Comparison of ENCODE assay signal across 17 cellular contexts in genomic region chr20:50784464-50784863, GRCh38. TPM values are rescaled to one million over a fixed set of nuclear protein-coding genes. Genes with fewer than 3 reads are reported as not detected.
DNase-seq lines count a peak whose midpoint lies in the region; ATAC-seq, FAIRE-seq and TF ChIP-seq lines count a peak whose summit lies in the region.
"Had no signal": no experiment of that assay in that cellular context is flagged by ENCODE, and none has a peak within 500 bp of the region (broad histone marks: within the 10 kb centered on the region; RNA-seq: fewer than 3 reads in every experiment).

No MANE protein-coding gene starts in this region.

- CTCF ChIA-PET in Panc1 (lab: Charles Lee) = no interaction called here
- CTCF ChIA-PET in K562 (lab: Yijun Ruan, JAX; ENCODE audit: low intra/inter-chr PET ratio) = no interaction called here

- H3K4me3 Mint-ChIP-seq in activated T-helper 1 cell treated with anti-CD3 and anti-CD28 coated beads, Interleukin-12 subunit alpha, Interleukin-12 subunit beta, Interleukin-2, Interleukin-4 antibody, amounts not matched to agents 30 ng/mL and 10 ng/mL and 1 ng/mL, durations not matched to agents 14 hours and 24 hours and 36 hours = no peak overlapping the region
- H3K4me3 Mint-ChIP-seq: B cell; CD4-positive, alpha-beta memory T cell; HFFc6 had no signal

- no peak for FAIRE-seq in K562 (lab: Jason Lieb, UNC)
- FAIRE-seq: GM12891, GM19239 had no signal

- POLR2A ChIA-PET in Panc1 (lab: Charles Lee) = no interaction called here
- POLR2A ChIA-PET in K562 (lab: Yijun Ruan, JAX) = interaction anchor here (0.6 to 1.0 kb wide), 4 partner anchors 33 to 1507 kb away, joined by 3 read pairs; partner anchors contain the start of gene ZNFX1

- no peaks in the 10 kb centered on the region for H3K27me3 ChIP-seq in Panc1 (ENCODE audit: control insufficient read depth, insufficient read depth, low read length)
- H3K27me3 ChIP-seq in K562 (ENCODE audit: control insufficient read depth in 2 of 2, insufficient read depth in 2 of 2, low read length in 2 of 2) = no peaks in the 10 kb centered on the region
- H3K27me3 ChIP-seq in BE2C = no peaks in the 10 kb centered on the region

- H3K4me3 ChIP-seq in Panc1 (ENCODE audit: low read depth in 2 of 2, low read length in 2 of 2) (no peak overlapping the region), K562 (no peak overlapping the region), BE2C (ENCODE audit: low read depth, low read length) (no peak overlapping the region)

- H2AFZ ChIP-seq in K562 (ENCODE audit: low read depth, low read length) = no peak overlapping the region

- ATAC-seq in Panc1 = no peak
- ATAC-seq in K562 = no peak
- ATAC-seq in HG03469 (IDR thresholded peaks at IDR 0.05; ENCODE audit: unreplicated experiment) = no peak

- DNase-seq in KBM-7 (peak; percentile 26), MV-4-11 (lab: John Stamatoyannopoulos, UW) (peak; percentile 83), Panc1 (ENCODE audit: low read depth, low spot score) (no peak), K562 (ENCODE audit: extremely low read depth in 1 of 4, low spot score in 3 of 4) (no peak), BE2C (no peak)
- DNase-seq in activated T-helper 1 cell treated with anti-CD3 and anti-CD28 coated beads, Interleukin-12 subunit alpha, Interleukin-12 subunit beta, Interleukin-2, Interleukin-4 antibody, amounts not matched to agents 30 ng/mL and 10 ng/mL and 1 ng/mL, durations not matched to agents 14 hours and 24 hours and 36 hours (ENCODE audit: low spot score) = no peak
- no peak for DNase-seq in stimulated activated CD4-positive, alpha-beta T cell treated with anti-CD3 and anti-CD28 coated beads, Interleukin-4, amount 100 ng/mL, for 4 hours
- DNase-seq: CD4-positive, alpha-beta memory T cell; DMS79; HCEC 1CT; HFFc6 had no signal

- TF ChIP-seq EP300 in K562 (IDR thresholded peaks at IDR 0.05; ENCODE audit: low read length) = no peak

- H3K27ac ChIP-seq in Panc1 (ENCODE audit: low read length) (peak overlapping the region; percentile 62; the same call in 1 of the 2 replicates), K562 (ENCODE audit: extremely low read depth, low read depth, low read length) (no peak overlapping the region)
- H3K27ac ChIP-seq: C4-2B, HL-60 had no signal

- 61% methylated on average over 4 of the region's 4 CpGs for WGBS in K562 (ENCODE audit: insufficient coverage, low coverage, missing lambda C conversion rate)

- H3K36me3 ChIP-seq in Panc1 (ENCODE audit: control insufficient read depth, insufficient read depth, low read length) = no peaks in the 10 kb centered on the region
- H3K36me3 ChIP-seq in K562 (ENCODE audit: control insufficient read depth, insufficient read depth, low read length) = no peaks in the 10 kb centered on the region
- no peaks in the 10 kb centered on the region for H3K36me3 ChIP-seq in BE2C

- H3K9ac ChIP-seq in K562 (ENCODE audit: insufficient read depth in 1 of 2, low read depth in 2 of 2, low read length in 2 of 2) = no peak overlapping the region

- H3K4me2 ChIP-seq in K562 (ENCODE audit: insufficient read depth, low read length) = no peak overlapping the region

- no peaks in the 10 kb centered on the region for H3K9me1 ChIP-seq in K562 (ENCODE audit: control insufficient read depth, insufficient read depth, low read length)

- H3K9me3 Mint-ChIP-seq in activated T-helper 1 cell treated with anti-CD3 and anti-CD28 coated beads, Interleukin-12 subunit alpha, Interleukin-12 subunit beta, Interleukin-2, Interleukin-4 antibody, amounts not matched to agents 30 ng/mL and 10 ng/mL and 1 ng/mL, durations not matched to agents 14 hours and 24 hours and 36 hours = no peaks in the 10 kb centered on the region
- H3K9me3 Mint-ChIP-seq: CD4-positive, alpha-beta memory T cell; HFFc6 had no signal

- H3K79me2 ChIP-seq in K562 (ENCODE audit: control insufficient read depth, insufficient read depth, low read length) = no peaks in the 10 kb centered on the region

- no peak overlapping the region for H3K27ac Mint-ChIP-seq in activated T-helper 1 cell treated with anti-CD3 and anti-CD28 coated beads, Interleukin-12 subunit alpha, Interleukin-12 subunit beta, Interleukin-2, Interleukin-4 antibody, amounts not matched to agents 30 ng/mL and 10 ng/mL and 1 ng/mL, durations not matched to agents 14 hours and 24 hours and 36 hours
- H3K27ac Mint-ChIP-seq: B cell; CD4-positive, alpha-beta memory T cell; HFFc6 had no signal

- TF ChIP-seq POLR2A in K562 (conservative IDR thresholded peaks at IDR 0.05) = no peak

- H3K9me3 ChIP-seq in Panc1 (ENCODE audit: control insufficient read depth, insufficient read depth, low read depth, low read length) (no peaks in the 10 kb centered on the region), K562 (replicated peaks; ENCODE audit: control insufficient read depth, insufficient read depth, low read depth, low read length) (no peaks in the 10 kb centered on the region), BE2C (no peaks in the 10 kb centered on the region)

- peaks cover 16% of the 10 kb centered on the region for H3K27me3 Mint-ChIP-seq in activated T-helper 1 cell treated with anti-CD3 and anti-CD28 coated beads, Interleukin-12 subunit alpha, Interleukin-12 subunit beta, Interleukin-2, Interleukin-4 antibody, amounts not matched to agents 30 ng/mL and 10 ng/mL and 1 ng/mL, durations not matched to agents 14 hours and 24 hours and 36 hours (ENCODE audit: insufficient read depth)

- no peaks in the 10 kb centered on the region for H4K20me1 ChIP-seq in K562 (replicated peaks; ENCODE audit: control insufficient read depth, insufficient read depth, low read length)

- no peak for TF ChIP-seq RAD21 in K562 (CRISPR knock-in tag; conservative IDR thresholded peaks at IDR 0.05 in 1 of 2, IDR thresholded peaks at IDR 0.05 in 1 of 2)

- BruUV-seq in Panc1 (replicated peaks; lab: Mats Ljungman, UMichigan) = no TSS peak
- BruUV-seq in K562 (replicated peaks; lab: Mats Ljungman, UMichigan) = no TSS peak

- H3K4me1 Mint-ChIP-seq in activated T-helper 1 cell treated with anti-CD3 and anti-CD28 coated beads, Interleukin-12 subunit alpha, Interleukin-12 subunit beta, Interleukin-2, Interleukin-4 antibody, amounts not matched to agents 30 ng/mL and 10 ng/mL and 1 ng/mL, durations not matched to agents 14 hours and 24 hours and 36 hours (ENCODE audit: low read depth) = no peaks in the 10 kb centered on the region
- H3K4me1 Mint-ChIP-seq: B cell; CD4-positive, alpha-beta memory T cell had no signal

- TF ChIP-seq CTCF in Panc1 (IDR thresholded peaks at IDR 0.05) = no peak
- TF ChIP-seq CTCF in K562 (IDR thresholded peaks at IDR 0.05 in 2 of 3, conservative IDR thresholded peaks at IDR 0.05 in 1 of 3; ENCODE audit: insufficient read depth in 2 of 3, low read depth in 1 of 3, low read length in 3 of 3) = no peak
- TF ChIP-seq CTCF in BE2C (IDR thresholded peaks at IDR 0.05; ENCODE audit: low read depth, low read length) = no peak

- intact Hi-C loops in Panc1 (cut with micrococcal nuclease; ENCODE audit: unreplicated experiment) = no loop called here
- intact Hi-C loops in K562 (cut with micrococcal nuclease) = no loop called here
- intact Hi-C loops in activated T-helper 1 cell treated with anti-CD3 and anti-CD28 coated beads, Interleukin-12 subunit alpha, Interleukin-12 subunit beta, Interleukin-2, Interleukin-4 antibody, amounts not matched to agents 30 ng/mL and 10 ng/mL and 1 ng/mL, durations not matched to agents 14 hours and 24 hours and 36 hours (cut with micrococcal nuclease) = no loop called here

- H3K4me1 ChIP-seq in Panc1 (ENCODE audit: control insufficient read depth, insufficient read depth, low read length) (peaks cover 17% of the 10 kb centered on the region), K562 (replicated peaks in 1 of 2; ENCODE audit: control insufficient read depth in 2 of 2, insufficient read depth in 2 of 2, low read length in 2 of 2) (peaks cover 2 to 8% of the 10 kb centered on the region in 2 experiments; a peak in 3 of 5 replicates), BE2C (peaks cover 5% of the 10 kb centered on the region)

- no peaks in the 10 kb centered on the region for H3K36me3 Mint-ChIP-seq in activated T-helper 1 cell treated with anti-CD3 and anti-CD28 coated beads, Interleukin-12 subunit alpha, Interleukin-12 subunit beta, Interleukin-2, Interleukin-4 antibody, amounts not matched to agents 30 ng/mL and 10 ng/mL and 1 ng/mL, durations not matched to agents 14 hours and 24 hours and 36 hours (ENCODE audit: low read depth)
- H3K36me3 Mint-ChIP-seq: CD4-positive, alpha-beta memory T cell had no signal

- in situ Hi-C loops in KBM-7 (cut with MboI; ENCODE audit: low pct_unique_long_range_greater_than_20kb, low sequenced_read_pairs) = no loop called here
- in situ Hi-C loops in Panc1 (cut with HindIII; ENCODE audit: low pct_unique_long_range_greater_than_20kb, low sequenced_read_pairs) = no loop called here
- in situ Hi-C loops in K562 (cut with MboI) = no loop called here

RNA-seq across cellular contexts. Expression of gene BCAS4, which starts 10.4 kb away (rescaled TPM):
- total RNA-seq in Panc1 (2021; ENCODE audit: unreplicated experiment) (34.8 TPM), K562 (2014; rRNA removed) (2.3 and 2.9 TPM in 2 replicates), K562 (2014; rRNA removed; fragmentation: Illumina TruSeq; extraction: Trizol) (0.47 and 0.64 TPM in 2 replicates), K562 (2015; rRNA removed; fragmentation: Illumina TruSeq; extraction: Trizol) (0.34 and 0.36 TPM in 2 replicates), K562 (2021) (1.5 and 2.0 TPM in 2 replicates)
- polyA plus RNA-seq in Panc1 (2012; ENCODE audit: insufficient read length) = 76.6 TPM
- 2.3 and 2.5 TPM in 2 replicates for total RNA-seq in K562 (2011; cell fraction: chromatin; rRNA removed; ENCODE audit: low replicate concordance)
- 0.26 and 1.0 TPM in 2 replicates for total RNA-seq in K562 (2011; cell fraction: nucleolus; rRNA removed)
- 1.8 and 2.7 TPM in 2 replicates for total RNA-seq in K562 (2011; cell fraction: nucleoplasm; rRNA removed)
- polyA plus RNA-seq in K562 (2011; rRNA removed) (0.65 and 1.1 TPM in 2 replicates), K562 (2014; fragmentation: Illumina TruSeq; extraction: Trizol) (0.25 and 1.5 TPM in 2 replicates), K562 (2014; fragmentation: Nextera tagmentation; extraction: Ambion mirVana) (under 1 TPM; 0.15 to 0.20 TPM), K562 (2014; rRNA removed) (0.40 and 2.1 TPM in 2 replicates)
- polyA plus RNA-seq in K562 (2011; cell fraction: cytosol; rRNA removed) = 1.2 and 2.1 TPM in 2 replicates
- polyA plus RNA-seq in K562 (2011; cell fraction: nucleus; rRNA removed) = 0.27 and 0.70 TPM in 2 replicates
- polyA plus RNA-seq in K562 (2012) = 0.87 and 1.4 TPM in 2 replicates
- polyA minus RNA-seq in K562 (2011; rRNA and poly(A)+ RNA removed) = 0.06 and 0.63 TPM in 2 replicates
- not detected in 2 replicates for polyA minus RNA-seq in K562 (2011; cell fraction: cytosol; rRNA and poly(A)+ RNA removed)
- polyA minus RNA-seq in K562 (2011; cell fraction: nucleus; rRNA and poly(A)+ RNA removed) = 0.22 and 1.2 TPM in 2 replicates
- total RNA-seq in activated T-helper 1 cell treated with anti-CD3 and anti-CD28 coated beads, Interleukin-12 subunit alpha, Interleukin-12 subunit beta, Interleukin-2, Interleukin-4 antibody, amounts not matched to agents 30 ng/mL and 10 ng/mL and 1 ng/mL, durations not matched to agents 14 hours and 24 hours and 36 hours = 7.8 and 9.3 TPM in 2 replicates
- polyA plus RNA-seq in BE2C (2012; ENCODE audit: insufficient read depth, insufficient read length, low read depth) = 14.5 TPM

RNA-seq across cellular contexts. Expression of gene PARD6B, which starts 53.1 kb away (rescaled TPM):
- 132 TPM for total RNA-seq in Panc1 (2021; ENCODE audit: unreplicated experiment)
- polyA plus RNA-seq in Panc1 (2012; ENCODE audit: insufficient read length) = 11.2 TPM
- total RNA-seq in K562 (2011; cell fraction: chromatin; rRNA removed; ENCODE audit: low replicate concordance) = 9.8 and 24.9 TPM in 2 replicates
- 5.3 and 6.2 TPM in 2 replicates for total RNA-seq in K562 (2011; cell fraction: nucleolus; rRNA removed)
- total RNA-seq in K562 (2011; cell fraction: nucleoplasm; rRNA removed) = 12.7 and 15.3 TPM in 2 replicates
- total RNA-seq in K562 (2014; rRNA removed) = 5.5 and 5.9 TPM in 2 replicates
- total RNA-seq in K562 (2014; rRNA removed; fragmentation: Illumina TruSeq; extraction: Trizol) = 10.4 and 12.7 TPM in 2 replicates
- 9.0 and 9.8 TPM in 2 replicates for total RNA-seq in K562 (2015; rRNA removed; fragmentation: Illumina TruSeq; extraction: Trizol)
- total RNA-seq in K562 (2021) = 12.0 and 12.3 TPM in 2 replicates
- polyA plus RNA-seq in K562 (2011; rRNA removed) = 4.5 and 5.3 TPM in 2 replicates
- 1.5 and 2.7 TPM in 2 replicates for polyA plus RNA-seq in K562 (2011; cell fraction: cytosol; rRNA removed)
- polyA plus RNA-seq in K562 (2011; cell fraction: nucleus; rRNA removed) = 1.9 and 2.6 TPM in 2 replicates
- polyA plus RNA-seq in K562 (2012) = 0.96 and 1.2 TPM in 2 replicates
- 1.7 and 2.5 TPM in 2 replicates for polyA plus RNA-seq in K562 (2014; fragmentation: Illumina TruSeq; extraction: Trizol)
- polyA plus RNA-seq in K562 (2014; fragmentation: Nextera tagmentation; extraction: Ambion mirVana) = 1 to 10 TPM; 2.7 to 7.4 TPM
- 2.5 and 2.6 TPM in 2 replicates for polyA plus RNA-seq in K562 (2014; rRNA removed)
- polyA minus RNA-seq in K562 (2011; rRNA and poly(A)+ RNA removed) = 10.1 and 10.3 TPM in 2 replicates
- polyA minus RNA-seq in K562 (2011; cell fraction: cytosol; rRNA and poly(A)+ RNA removed) = 5.6 and 5.7 TPM in 2 replicates
- 2.2 and 3.1 TPM in 2 replicates for polyA minus RNA-seq in K562 (2011; cell fraction: nucleus; rRNA and poly(A)+ RNA removed)
- 6.3 and 7.1 TPM in 2 replicates for total RNA-seq in activated T-helper 1 cell treated with anti-CD3 and anti-CD28 coated beads, Interleukin-12 subunit alpha, Interleukin-12 subunit beta, Interleukin-2, Interleukin-4 antibody, amounts not matched to agents 30 ng/mL and 10 ng/mL and 1 ng/mL, durations not matched to agents 14 hours and 24 hours and 36 hours
- 1.4 TPM for polyA plus RNA-seq in BE2C (2012; ENCODE audit: insufficient read depth, insufficient read length, low read depth)

Comparison
In these comparisons a context has a peak if more than half of its experiments do, and no peak if none do; other contexts are left out.
1. DNase-seq: peak in KBM-7 (single experiment) and MV-4-11 (single experiment); none in Panc1 (single experiment), K562 (0 of 4), activated T-helper 1 cell treated with anti-CD3 and anti-CD28 coated beads, Interleukin-12 subunit alpha, Interleukin-12 subunit beta, Interleukin-2, Interleukin-4 antibody, amounts not matched to agents 30 ng/mL and 10 ng/mL and 1 ng/mL, durations not matched to agents 14 hours and 24 hours and 36 hours (single experiment), stimulated activated CD4-positive, alpha-beta T cell treated with anti-CD3 and anti-CD28 coated beads, Interleukin-4, amount 100 ng/mL, for 4 hours (0 of 2) and BE2C (single experiment).